Comparison of ENCODE assay signal across 8 cellular contexts in the genomic region with DNA sequence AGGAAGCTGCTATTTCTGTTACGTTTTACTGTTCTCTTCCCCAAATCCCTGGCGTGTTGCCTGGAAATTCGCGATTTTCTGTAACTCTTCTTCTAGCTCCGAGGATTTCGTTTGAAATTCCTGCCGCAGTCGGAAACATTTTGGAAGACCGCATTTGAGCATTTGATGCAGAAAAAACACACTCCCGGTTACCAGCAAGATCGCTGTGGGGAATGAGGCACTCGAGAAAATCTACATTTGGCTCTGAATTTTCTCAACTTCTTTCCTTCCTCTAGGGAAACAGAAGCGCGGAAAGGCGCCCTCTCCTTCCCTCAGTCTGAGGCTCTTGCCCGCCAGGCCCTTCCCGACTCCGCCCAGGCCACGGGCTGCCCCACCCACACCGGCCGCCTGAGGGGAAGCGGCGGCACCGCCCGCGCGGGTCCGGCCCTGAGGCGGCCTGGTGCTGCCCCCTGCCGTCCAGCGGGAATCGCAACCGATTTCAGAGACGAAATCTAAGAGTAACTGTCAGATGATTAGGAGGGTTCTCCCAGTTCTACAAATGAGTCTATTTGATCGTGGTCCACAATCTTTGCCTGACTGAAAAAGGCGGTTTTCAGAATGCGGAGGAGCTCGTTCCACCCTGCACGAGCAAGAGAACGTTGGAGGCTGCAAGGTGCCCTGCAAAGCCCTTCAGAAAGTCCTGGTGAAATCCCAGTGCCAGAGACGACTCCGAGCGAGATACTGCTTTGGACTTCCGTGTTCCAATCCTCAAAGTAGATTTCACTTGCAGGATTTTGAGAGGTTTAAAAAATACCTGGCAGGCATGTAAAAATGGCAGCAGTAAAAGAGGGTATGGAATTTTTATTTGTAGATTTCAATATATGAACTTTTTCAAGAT. TPM values are rescaled to one million over a fixed set of nuclear protein-coding genes. Genes with fewer than 3 reads are reported as not detected.
DNase-seq lines count a peak whose midpoint lies in the region; ATAC-seq lines count a peak whose summit lies in the region.

No MANE protein-coding gene starts in this region.

- ATAC-seq in GM19372 (IDR thresholded peaks at IDR 0.05; ENCODE audit: low read depth, unreplicated experiment) (peak; percentile 100), HG03469 (IDR thresholded peaks at IDR 0.05; ENCODE audit: unreplicated experiment) (peak; percentile 99)
- peak; percentile 100 for ATAC-seq in activated CD8-positive, alpha-beta T cell treated with anti-CD3 and anti-CD28 coated beads, Interleukin-2, amount 10 ng/mL, durations not matched to agents 7 days and 5 days

- POLR2A ChIA-PET in activated CD8-positive, alpha-beta T cell treated with anti-CD3 and anti-CD28 coated beads, Interleukin-2, amount 10 ng/mL, durations not matched to agents 7 days and 5 days (lab: Charles Lee): interaction anchor here (1.2 kb wide), 1 partner anchor 19 kb away, joined by 4 read pairs; a partner anchor contains a TSS

- H3K4me1 Mint-ChIP-seq in activated CD8-positive, alpha-beta T cell treated with anti-CD3 and anti-CD28 coated beads, Interleukin-2, amount 10 ng/mL, durations not matched to agents 7 days and 5 days (ENCODE audit: low read depth): peaks cover 11% of the 10 kb centered on the region

- no peaks in the 10 kb centered on the region for H3K36me3 Mint-ChIP-seq in activated CD8-positive, alpha-beta T cell treated with anti-CD3 and anti-CD28 coated beads, Interleukin-2, amount 10 ng/mL, durations not matched to agents 7 days and 5 days (ENCODE audit: low read depth)

- peak; percentile 94 for DNase-seq in CD1c-positive myeloid dendritic cell (ENCODE audit: extremely low spot score)
- DNase-seq in NCI-H748 treated with DMSO at 0.1 percent for 48 hours (lab: John Stamatoyannopoulos, UW): peak; percentile 68
- DNase-seq in activated CD8-positive, alpha-beta T cell treated with anti-CD3 and anti-CD28 coated beads, Interleukin-2, amount 10 ng/mL, durations not matched to agents 7 days and 5 days: peak; percentile 90
- peak; percentile 75 for DNase-seq in effector CD4-positive, alpha-beta T cell
- peak; percentile 94 for DNase-seq in medulla oblongata (ENCODE audit: extremely low spot score)
- DNase-seq in stimulated activated CD4-positive, alpha-beta T cell treated with anti-CD3 and anti-CD28 coated beads, TNF-alpha, amount 100 ng/mL, for 4 hours (ENCODE audit: low read depth in 3 of 3): peak; percentile 76 to 90 (median 78)

- no peak overlapping the region for H3K27ac Mint-ChIP-seq in activated CD8-positive, alpha-beta T cell treated with anti-CD3 and anti-CD28 coated beads, Interleukin-2, amount 10 ng/mL, durations not matched to agents 7 days and 5 days

- CTCF ChIA-PET in activated CD8-positive, alpha-beta T cell treated with anti-CD3 and anti-CD28 coated beads, Interleukin-2, amount 10 ng/mL, durations not matched to agents 7 days and 5 days (lab: Charles Lee): interaction anchor here (0.7 to 3.2 kb wide), 22 partner anchors 9 to 1132 kb away, joined by 3 to 13 read pairs (median 3); no protein-coding TSS in a partner anchor

- peak overlapping the region; percentile 79 for H3K4me3 Mint-ChIP-seq in activated CD8-positive, alpha-beta T cell treated with anti-CD3 and anti-CD28 coated beads, Interleukin-2, amount 10 ng/mL, durations not matched to agents 7 days and 5 days

- no peaks in the 10 kb centered on the region for H3K9me3 Mint-ChIP-seq in activated CD8-positive, alpha-beta T cell treated with anti-CD3 and anti-CD28 coated beads, Interleukin-2, amount 10 ng/mL, durations not matched to agents 7 days and 5 days (ENCODE audit: insufficient read depth)

- peaks cover 33% of the 10 kb centered on the region for H3K27me3 Mint-ChIP-seq in activated CD8-positive, alpha-beta T cell treated with anti-CD3 and anti-CD28 coated beads, Interleukin-2, amount 10 ng/mL, durations not matched to agents 7 days and 5 days (ENCODE audit: low read depth)

RNA-seq across cellular contexts. Expression of a gene that starts 18.4 kb away (rescaled TPM):
- 10 to 100 TPM; 57.4 to 66.5 TPM for total RNA-seq in activated CD8-positive, alpha-beta T cell treated with anti-CD3 and anti-CD28 coated beads, Interleukin-2, amount 10 ng/mL, durations not matched to agents 7 days and 5 days

Comparison
In these comparisons a context has a peak if more than half of its experiments do, and no peak if none do; other contexts are left out.
1. Peak in every context shown above with its lines: DNase-seq and ATAC-seq.